In genomic region chr15:54305138-54305537, GRCh38 we compare ENCODE assay signal across 22 cellular contexts.
DNase-seq lines count a peak whose midpoint lies in the region; ATAC-seq and TF ChIP-seq lines count a peak whose summit lies in the region.
"Had no signal": no experiment of that assay in that cellular context is flagged by ENCODE, and none has a peak within 500 bp of the region (broad histone marks: within the 10 kb centered on the region; RNA-seq: fewer than 3 reads in every experiment).

No MANE protein-coding gene starts in this region.

- no peak overlapping the region for H3K9ac ChIP-seq in MM.1S (ENCODE audit: low read length)
- H3K9ac ChIP-seq: BLaER1 treated with 17β-estradiol and CSF1 and Interleukin-3, amounts not matched to agents 10 nM and 100 nM had no signal

- no peaks in the 10 kb centered on the region for H3K9me3 ChIP-seq in MM.1S (replicated peaks; ENCODE audit: insufficient read depth, low read length)
- H3K9me3 ChIP-seq: A549; BE2C; BLaER1 treated with 17β-estradiol and CSF1 and Interleukin-3, amounts not matched to agents 10 nM and 100 nM had no signal

- H3K4me3 Mint-ChIP-seq in WTC11, result no peak overlapping the region; the same call in 1 of the 2 replicates
- H3K4me3 Mint-ChIP-seq: CD14-positive monocyte; CD4-positive, alpha-beta T cell; CD8-positive, alpha-beta memory T cell; GM23338; H9 had no signal

- 0 out of 2 replicates have a peak overlapping the region, but pooled peaks have one; percentile 57 for H3K27ac Mint-ChIP-seq in WTC11
- H3K27ac Mint-ChIP-seq: CD14-positive monocyte; CD4-positive, alpha-beta T cell; CD8-positive, alpha-beta memory T cell; GM23338 had no signal

- H3K4me2 ChIP-seq in MM.1S (ENCODE audit: low read depth, low read length), result peak overlapping the region; percentile 35; the same call in 1 of the 2 replicates
- H3K4me2 ChIP-seq: A549; BLaER1 treated with 17β-estradiol and CSF1 and Interleukin-3, amounts not matched to agents 10 nM and 100 nM; GM23338 had no signal

- H3K36me3 Mint-ChIP-seq in WTC11, result no peaks in the 10 kb centered on the region
- H3K36me3 Mint-ChIP-seq: CD14-positive monocyte; CD8-positive, alpha-beta memory T cell had no signal

- no peaks in the 10 kb centered on the region for H3K27me3 Mint-ChIP-seq in WTC11 (ENCODE audit: low read depth)
- H3K27me3 Mint-ChIP-seq: CD4-positive, alpha-beta T cell had no signal

- POLR2A ChIA-PET in WTC11 (lab: Charles Lee), result no interaction called here

- TF ChIP-seq CTCF in MM.1S (IDR thresholded peaks at IDR 0.05; ENCODE audit: low read length), result no peak
- no peak for TF ChIP-seq CTCF in WTC11 (IDR thresholded peaks at IDR 0.05)

- H3K4me1 Mint-ChIP-seq in WTC11, result peaks cover 24% of the 10 kb centered on the region
- H3K4me1 Mint-ChIP-seq: CD14-positive monocyte; CD8-positive, alpha-beta memory T cell had no signal

- H4K20me1 ChIP-seq in MM.1S (ENCODE audit: insufficient read depth, low read length), result no peaks in the 10 kb centered on the region
- H4K20me1 ChIP-seq: BLaER1 treated with 17β-estradiol and CSF1 and Interleukin-3, amounts not matched to agents 10 nM and 100 nM had no signal

- CTCF ChIA-PET in WTC11 (lab: Charles Lee), result no interaction called here

- H3K4me3 ChIP-seq in MM.1S (ENCODE audit: low read length), result no peak overlapping the region
- H3K4me3 ChIP-seq: A549; BLaER1 treated with 17β-estradiol and CSF1 and Interleukin-3, amounts not matched to agents 10 nM and 100 nM; GM23338 had no signal

- H2AFZ ChIP-seq in MM.1S (ENCODE audit: low read length), result no peak overlapping the region
- H2AFZ ChIP-seq: GM23338 had no signal

- no peaks in the 10 kb centered on the region for H3K27me3 ChIP-seq in MM.1S (replicated peaks; ENCODE audit: insufficient read depth, low read length)
- H3K27me3 ChIP-seq: BE2C; BLaER1 treated with 17β-estradiol and CSF1 and Interleukin-3, amounts not matched to agents 10 nM and 100 nM had no signal

- H3K9me2 ChIP-seq in MM.1S (replicated peaks; ENCODE audit: insufficient read depth, low read length), result no peaks in the 10 kb centered on the region

- peaks cover 7% of the 10 kb centered on the region; the same call in 1 of the 2 replicates for H3K9me3 Mint-ChIP-seq in WTC11
- H3K9me3 Mint-ChIP-seq: CD4-positive, alpha-beta T cell had no signal

- H3F3A ChIP-seq in MM.1S (ENCODE audit: insufficient read depth, low read length), result no peaks in the 10 kb centered on the region

- ATAC-seq in WTC11 (no peak), HG03139 (IDR thresholded peaks at IDR 0.05; ENCODE audit: unreplicated experiment) (no peak)
- ATAC-seq: A549, GM23338, HCT116 had no signal

- H3K36me3 ChIP-seq in MM.1S (replicated peaks; ENCODE audit: insufficient read depth, low read length), result no peaks in the 10 kb centered on the region
- H3K36me3 ChIP-seq: BE2C; BLaER1 treated with 17β-estradiol and CSF1 and Interleukin-3, amounts not matched to agents 10 nM and 100 nM had no signal

- H3K79me2 ChIP-seq in MM.1S (ENCODE audit: low read length), result no peaks in the 10 kb centered on the region

- H3K27ac ChIP-seq in MM.1S (ENCODE audit: low read length), result no peak overlapping the region
- H3K27ac ChIP-seq: A549; BLaER1 treated with 17β-estradiol and CSF1 and Interleukin-3, amounts not matched to agents 10 nM and 100 nM had no signal

- no peaks in the 10 kb centered on the region for H3K4me1 ChIP-seq in MM.1S (ENCODE audit: low read length)
- H3K4me1 ChIP-seq: A549; BE2C; BLaER1 treated with 17β-estradiol and CSF1 and Interleukin-3, amounts not matched to agents 10 nM and 100 nM had no signal

- DNase-seq in MM.1S (no peak), NOMO-1 treated with DMSO at 0.1 percent for 48 hours (lab: John Stamatoyannopoulos, UW; ENCODE audit: unreplicated experiment) (peak; percentile 69), WTC11 (ENCODE audit: low spot score) (no peak), iPS-NIHi7 (ENCODE audit: extremely low spot score) (no peak), T-helper 1 cell (no peak)
- DNase-seq: 8988T; ACHN; AML-193; BE2C; CD4-positive, alpha-beta T cell; CD8-positive, alpha-beta memory T cell; DMS 273 treated with DMSO at 0.1 percent for 48 hours; DMS79; EL; GDM1; H9 had no signal

TF ChIP-seq in WTC11, 78 proteins besides CTCF, POLR2A, EP300 and RAD21:
- TF ChIP-seq NR2C2 (CRISPR knock-in tag; IDR thresholded peaks at IDR 0.05), result no peak
- no peak for TF ChIP-seq CREM (CRISPR knock-in tag; IDR thresholded peaks at IDR 0.05)
- no peak for TF ChIP-seq AR (CRISPR knock-in tag; IDR thresholded peaks at IDR 0.05)
- TF ChIP-seq SMAD4 (CRISPR knock-in tag; IDR thresholded peaks at IDR 0.05), result no peak
- TF ChIP-seq ZNF219 (CRISPR knock-in tag; IDR thresholded peaks at IDR 0.05; ENCODE audit: borderline replicate concordance), result no peak
- TF ChIP-seq ZNF396 (CRISPR knock-in tag; IDR thresholded peaks at IDR 0.05; ENCODE audit: borderline replicate concordance), result no peak
- no peak for TF ChIP-seq STAT6 (CRISPR knock-in tag; conservative IDR thresholded peaks at IDR 0.05; ENCODE audit: low read depth)
